ENCODE assay signal across 15 cellular contexts in the genomic region with DNA sequence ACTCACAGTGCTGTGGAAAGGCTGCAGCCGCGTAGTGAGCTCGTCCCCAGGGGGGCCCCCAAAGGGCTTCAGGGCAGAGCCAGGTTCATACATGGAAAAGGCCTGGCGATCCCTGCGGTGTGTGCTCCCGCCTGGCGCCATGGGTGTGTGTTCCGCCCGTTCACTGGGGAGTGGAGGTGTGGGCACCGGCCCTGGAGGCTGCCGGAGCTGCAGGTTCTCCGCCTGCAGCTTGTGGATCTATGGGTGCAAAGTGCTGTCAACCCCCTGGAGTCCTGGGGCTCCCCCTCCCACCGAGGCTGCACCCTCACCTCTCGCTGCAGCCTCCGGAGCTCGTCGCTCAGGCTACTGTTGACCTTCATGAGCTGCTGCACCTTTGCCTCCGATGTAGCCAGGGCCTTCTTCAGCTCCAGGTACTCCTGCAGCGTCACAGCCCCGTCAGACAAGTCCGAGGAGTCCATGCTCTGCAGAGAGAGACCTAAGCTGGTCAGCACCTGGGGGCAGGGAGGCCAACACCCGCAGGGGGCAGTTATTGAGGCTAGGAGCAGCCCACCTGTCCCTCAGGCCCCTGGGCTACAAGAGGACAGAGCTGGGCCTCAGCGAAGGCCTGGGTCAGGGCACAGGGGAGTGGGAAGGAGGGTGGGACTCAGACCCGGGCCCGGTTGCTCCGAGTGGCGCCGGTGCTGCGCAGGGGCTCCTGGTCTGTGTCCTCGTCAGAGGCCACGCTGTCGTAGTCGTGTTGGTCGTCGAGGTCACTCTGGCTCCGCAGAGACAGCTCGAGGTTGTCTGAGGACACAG.
DNase-seq lines count a peak whose midpoint lies in the region; FAIRE-seq and TF ChIP-seq lines count a peak whose summit lies in the region.
"Had no signal": no experiment of that assay in that cellular context is flagged by ENCODE, and none has a peak within 500 bp of the region (broad histone marks: within the 10 kb centered on the region; RNA-seq: fewer than 3 reads in every experiment).

No MANE protein-coding gene starts in this region.

- peaks cover 29% of the 10 kb centered on the region for H3K4me1 Mint-ChIP-seq in nephron progenitor cell

- no peaks in the 10 kb centered on the region for H3K9me3 Mint-ChIP-seq in nephron progenitor cell
- H3K9me3 Mint-ChIP-seq: activated naive CD8-positive, alpha-beta T cell treated with anti-CD3 and anti-CD28 coated beads, Interleukin-2, amount 50 U/mL, for 24 hours; brain; T-cell had no signal

- H3K27ac Mint-ChIP-seq in nephron progenitor cell, result no peak overlapping the region
- H3K27ac Mint-ChIP-seq: activated CD4-positive, alpha-beta T cell treated with anti-CD3 and anti-CD28 coated beads for 36 hours; activated naive CD8-positive, alpha-beta T cell treated with anti-CD3 and anti-CD28 coated beads, Interleukin-2, amount 50 U/mL, for 24 hours; T-cell had no signal

- peaks cover 16% of the 10 kb centered on the region for H3K36me3 Mint-ChIP-seq in nephron progenitor cell (ENCODE audit: low read depth)

- no peak overlapping the region for H3K4me3 Mint-ChIP-seq in nephron progenitor cell
- H3K4me3 Mint-ChIP-seq: activated CD4-positive, alpha-beta T cell treated with anti-CD3 and anti-CD28 coated beads for 36 hours; activated naive CD8-positive, alpha-beta T cell treated with anti-CD3 and anti-CD28 coated beads, Interleukin-2, amount 50 U/mL, for 24 hours; brain; T-cell had no signal

- H3K27me3 Mint-ChIP-seq in nephron progenitor cell (ENCODE audit: low read depth, poor library complexity), result no peaks in the 10 kb centered on the region
- H3K27me3 Mint-ChIP-seq: activated CD4-positive, alpha-beta T cell treated with anti-CD3 and anti-CD28 coated beads for 36 hours; activated naive CD8-positive, alpha-beta T cell treated with anti-CD3 and anti-CD28 coated beads, Interleukin-2, amount 50 U/mL, for 24 hours; brain; T-cell had no signal

- DNase-seq in activated effector memory CD4-positive, alpha-beta T cell treated with anti-CD3 and anti-CD28 coated beads, Interleukin-2, amount 50 U/mL, for 16 hours, result peak; percentile 62
- no peak for DNase-seq in activated effector memory CD4-positive, alpha-beta T cell treated with Interleukin-2 at 50 U/mL for 16 hours
- DNase-seq in nephron progenitor cell (peak; percentile 2), GM19239 (ENCODE audit: insufficient read length, low spot score) (no peak)
- DNase-seq: activated CD4-positive, alpha-beta T cell treated with anti-CD3 and anti-CD28 coated beads for 36 hours; activated naive CD8-positive, alpha-beta T cell treated with anti-CD3 and anti-CD28 coated beads, Interleukin-2, amount 50 U/mL, for 24 hours; cortex of kidney; KG1; MV-4-11; NCI-H1694 treated with DMSO at 0.1 percent for 48 hours; NCI-H748 treated with DMSO at 0.1 percent for 48 hours; OCI-M1; SIG-M5; T-cell had no signal

- no peak for TF ChIP-seq CTCF in nephron progenitor cell (IDR thresholded peaks at IDR 0.05)

- FAIRE-seq in GM19239 (lab: Jason Lieb, UNC), result no peak

Comparison
In these comparisons a context has a peak if more than half of its experiments do, and no peak if none do; other contexts are left out.
1. DNase-seq: peak in activated effector memory CD4-positive, alpha-beta T cell treated with anti-CD3 and anti-CD28 coated beads, Interleukin-2, amount 50 U/mL, for 16 hours (single experiment) and nephron progenitor cell (single experiment); none in activated effector memory CD4-positive, alpha-beta T cell treated with Interleukin-2 at 50 U/mL for 16 hours (single experiment) and GM19239 (single experiment).